ENCODE assay signal across 32 cellular contexts in genomic region chr7:9210114-9210513, GRCh38.
"Had no signal": no experiment of that assay in that cellular context is flagged by ENCODE, and none has a peak within 500 bp of the region (broad histone marks: within the 10 kb centered on the region; RNA-seq: fewer than 3 reads in every experiment).

No MANE protein-coding gene starts in this region.

- H3K27ac ChIP-seq: adrenal gland, ascending aorta, body of pancreas, brain microvascular endothelial cell, breast epithelium, cardiac muscle cell had no signal

- H3K9me3 ChIP-seq: adrenal gland, ascending aorta, body of pancreas, breast epithelium had no signal

- DNase-seq: activated effector memory CD4-positive, alpha-beta T cell treated with anti-CD3 and anti-CD28 coated beads, Interleukin-2, amount 50 U/mL, for 16 hours; activated gamma-delta T cell; activated gamma-delta T cell treated with Interleukin-2 at 50 U/mL for 16 hours; activated naive CD4-positive, alpha-beta T cell; activated naive CD4-positive, alpha-beta T cell treated with anti-CD3 and anti-CD28 coated beads for 36 hours; activated naive CD4-positive, alpha-beta T cell treated with anti-CD3 and anti-CD28 coated beads, Interleukin-2, amount 10 ng/mL, durations not matched to agents 7 days and 5 days; activated naive CD4-positive, alpha-beta T cell treated with anti-CD3 and anti-CD28 coated beads, Interleukin-2, amount 50 U/mL, for 16 hours; activated naive CD4-positive, alpha-beta T cell treated with Interleukin-2 at 50 U/mL for 16 hours; activated naive CD8-positive, alpha-beta T cell treated with anti-CD3 and anti-CD28 coated beads for 36 hours; activated naive CD8-positive, alpha-beta T cell treated with anti-CD3 and anti-CD28 coated beads, Interleukin-2, amount 10 ng/mL, durations not matched to agents 7 days and 5 days; activated naive CD8-positive, alpha-beta T cell treated with anti-CD3 and anti-CD28 coated beads, Interleukin-2, amount 50 U/mL, for 24 hours; activated T-cell treated with anti-CD3 and anti-CD28 coated beads, Interleukin-2, amount 50 U/mL, for 24 hours; activated T-cell treated with anti-CD3 and anti-CD28 coated beads, Interleukin-2, amount 50 U/mL, for 4 hours; activated T-cell treated with anti-CD3 and anti-CD28 coated beads, Interleukin-2, amount 50 U/mL, for 48 hours; activated T-cell treated with anti-CD3 and anti-CD28 coated beads, Interleukin-2, amount 50 U/mL, for 72 hours; adrenal gland; amniotic stem cell; amygdala; anterior cingulate cortex; aorta; body of pancreas; brain microvascular endothelial cell; central memory CD4-positive, alpha-beta T cell; cerebellar nuclear complex had no signal

- H3K4me1 ChIP-seq: adrenal gland, ascending aorta, body of pancreas, breast epithelium had no signal

- H3K4me3 ChIP-seq: adrenal gland, ascending aorta, body of pancreas, breast epithelium, cardiac muscle cell had no signal

- H3K27me3 ChIP-seq: adrenal gland, ascending aorta, body of pancreas, brain microvascular endothelial cell, breast epithelium, cardiac muscle cell had no signal

- FAIRE-seq: astrocyte, bronchial epithelial cell, colon had no signal

- H3K36me3 ChIP-seq: adrenal gland, ascending aorta, brain microvascular endothelial cell, breast epithelium, cardiac muscle cell had no signal

- ATAC-seq: activated naive CD4-positive, alpha-beta T cell treated with anti-CD3 and anti-CD28 coated beads, Interleukin-2, amount 50 U/mL, for 72 hours; activated naive CD8-positive, alpha-beta T cell treated with anti-CD3 and anti-CD28 coated beads, Interleukin-2, amount 50 U/mL, for 24 hours; activated T-cell treated with anti-CD3 and anti-CD28 coated beads, Interleukin-2, amount 50 U/mL, for 4 hours; activated T-cell treated with anti-CD3 and anti-CD28 coated beads, Interleukin-2, amount 50 U/mL, for 72 hours; activated T-helper 17 cell treated with anti-CD3 and anti-CD28 coated beads, Interleukin-2, amount 50 U/mL, for 72 hours; body of pancreas had no signal
